In the genomic region with DNA sequence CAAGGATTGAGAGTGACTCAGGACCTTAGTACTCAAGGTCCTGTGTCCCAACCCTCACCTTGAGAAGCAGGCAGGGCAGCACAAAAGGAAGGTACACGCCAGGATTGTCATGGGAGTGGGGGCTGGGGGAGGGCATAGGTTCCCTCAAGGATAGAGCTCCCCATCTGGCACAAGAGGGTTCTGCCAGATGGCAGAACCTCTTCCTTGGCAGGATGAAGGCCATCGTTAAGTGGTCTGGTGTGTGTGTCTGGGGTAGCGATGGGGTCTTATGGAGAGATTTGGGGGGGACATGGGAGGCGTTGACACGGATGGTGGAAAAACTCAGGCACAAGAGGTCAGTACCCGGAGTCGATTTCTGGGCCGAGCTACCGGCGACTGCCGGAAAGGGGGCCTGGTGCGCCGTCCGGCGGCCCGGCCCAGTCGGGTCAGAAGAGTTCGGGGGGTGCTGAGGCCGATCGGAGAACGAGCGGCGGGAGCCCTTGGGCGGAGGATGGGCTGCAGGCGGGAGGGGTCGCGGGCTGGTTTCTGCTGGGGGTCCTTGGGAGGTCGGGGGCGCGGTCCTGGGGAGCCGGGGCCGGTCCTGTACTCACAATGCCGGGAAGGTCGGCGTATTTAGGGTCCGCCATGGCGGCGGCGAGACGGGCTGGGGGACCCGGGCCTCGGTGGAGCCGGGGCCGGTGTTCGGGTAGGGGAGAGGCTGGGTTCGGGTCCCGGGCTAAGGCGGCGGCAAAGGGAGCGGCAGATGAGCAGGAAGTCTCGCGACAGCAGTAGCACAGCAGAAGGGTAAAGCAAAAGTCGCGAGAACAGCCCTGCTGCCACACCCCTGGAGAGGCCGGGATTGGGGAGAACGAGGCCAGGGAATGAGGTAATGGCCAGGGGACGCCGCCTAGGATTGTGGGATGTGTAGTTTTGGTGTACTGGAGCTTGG, we compare ENCODE assay signal across 1 cellular context.
A peak's percentile ranks its signal among the peaks of the same experiment; 100 is the strongest.
TF ChIP-seq lines count a peak whose summit lies in the region.

Gene DCTN2, minus strand, starts transcription at position 755 of the 928 bp plus-strand sequence. Its CDS starts 129 bp downstream, at position 626.

TF ChIP-seq in HEK293, 187 proteins besides CTCF, POLR2A, EP300 and RAD21 (continued from another document):
- TF ChIP-seq, protein P1, sequence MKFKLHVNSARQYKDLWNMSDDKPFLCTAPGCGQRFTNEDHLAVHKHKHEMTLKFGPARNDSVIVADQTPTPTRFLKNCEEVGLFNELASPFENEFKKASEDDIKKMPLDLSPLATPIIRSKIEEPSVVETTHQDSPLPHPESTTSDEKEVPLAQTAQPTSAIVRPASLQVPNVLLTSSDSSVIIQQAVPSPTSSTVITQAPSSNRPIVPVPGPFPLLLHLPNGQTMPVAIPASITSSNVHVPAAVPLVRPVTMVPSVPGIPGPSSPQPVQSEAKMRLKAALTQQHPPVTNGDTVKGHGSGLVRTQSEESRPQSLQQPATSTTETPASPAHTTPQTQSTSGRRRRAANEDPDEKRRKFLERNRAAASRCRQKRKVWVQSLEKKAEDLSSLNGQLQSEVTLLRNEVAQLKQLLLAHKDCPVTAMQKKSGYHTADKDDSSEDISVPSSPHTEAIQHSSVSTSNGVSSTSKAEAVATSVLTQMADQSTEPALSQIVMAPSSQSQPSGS (tag by site-specific recombination; IDR thresholded peaks at IDR 0.05; ENCODE audit: low read depth) = peak; percentile 94
- TF ChIP-seq ZNF2 (tag by site-specific recombination; IDR thresholded peaks at IDR 0.05) (no peak; the same call in 1 of the 2 replicates), IKZF3 (tag by site-specific recombination; IDR thresholded peaks at IDR 0.05) (peak; percentile 81), ZBTB11 (tag by site-specific recombination; conservative IDR thresholded peaks at IDR 0.05; ENCODE audit: low read depth) (peak; percentile 68), ZNF707 (tag by site-specific recombination; IDR thresholded peaks at IDR 0.05) (no peak), HOXD13 (CRISPR knock-in tag; IDR thresholded peaks at IDR 0.05; ENCODE audit: borderline replicate concordance) (no peak), ZNF660 (tag by site-specific recombination; IDR thresholded peaks at IDR 0.05) (0 out of 2 replicates have a peak, but pooled peaks have one; percentile 8), FEZF1 (tag by site-specific recombination; IDR thresholded peaks at IDR 0.05) (no peak), ZNF621 (tag by site-specific recombination; IDR thresholded peaks at IDR 0.05) (no peak), KLF16 (tag by site-specific recombination; IDR thresholded peaks at IDR 0.05) (peak; percentile 97), GLIS1 (tag by site-specific recombination; IDR thresholded peaks at IDR 0.05) (peak; percentile 66), ZNF560 (tag by site-specific recombination; IDR thresholded peaks at IDR 0.05; ENCODE audit: borderline replicate concordance) (no peak), SP2 (tag by site-specific recombination; IDR thresholded peaks at IDR 0.05) (peak; percentile 78), SP3 (tag by site-specific recombination; IDR thresholded peaks at IDR 0.05) (peak; percentile 88), ZNF600 (tag by site-specific recombination; IDR thresholded peaks at IDR 0.05) (peak; percentile 23; the same call in 1 of the 2 replicates), YY2 (tag by site-specific recombination; IDR thresholded peaks at IDR 0.05) (peak; percentile 64), ZNF223 (tag by site-specific recombination; IDR thresholded peaks at IDR 0.05) (no peak), ZIC2 (tag by site-specific recombination; IDR thresholded peaks at IDR 0.05) (no peak), ZNF155 (tag by site-specific recombination; IDR thresholded peaks at IDR 0.05) (no peak)
- TF ChIP-seq, protein P2, sequence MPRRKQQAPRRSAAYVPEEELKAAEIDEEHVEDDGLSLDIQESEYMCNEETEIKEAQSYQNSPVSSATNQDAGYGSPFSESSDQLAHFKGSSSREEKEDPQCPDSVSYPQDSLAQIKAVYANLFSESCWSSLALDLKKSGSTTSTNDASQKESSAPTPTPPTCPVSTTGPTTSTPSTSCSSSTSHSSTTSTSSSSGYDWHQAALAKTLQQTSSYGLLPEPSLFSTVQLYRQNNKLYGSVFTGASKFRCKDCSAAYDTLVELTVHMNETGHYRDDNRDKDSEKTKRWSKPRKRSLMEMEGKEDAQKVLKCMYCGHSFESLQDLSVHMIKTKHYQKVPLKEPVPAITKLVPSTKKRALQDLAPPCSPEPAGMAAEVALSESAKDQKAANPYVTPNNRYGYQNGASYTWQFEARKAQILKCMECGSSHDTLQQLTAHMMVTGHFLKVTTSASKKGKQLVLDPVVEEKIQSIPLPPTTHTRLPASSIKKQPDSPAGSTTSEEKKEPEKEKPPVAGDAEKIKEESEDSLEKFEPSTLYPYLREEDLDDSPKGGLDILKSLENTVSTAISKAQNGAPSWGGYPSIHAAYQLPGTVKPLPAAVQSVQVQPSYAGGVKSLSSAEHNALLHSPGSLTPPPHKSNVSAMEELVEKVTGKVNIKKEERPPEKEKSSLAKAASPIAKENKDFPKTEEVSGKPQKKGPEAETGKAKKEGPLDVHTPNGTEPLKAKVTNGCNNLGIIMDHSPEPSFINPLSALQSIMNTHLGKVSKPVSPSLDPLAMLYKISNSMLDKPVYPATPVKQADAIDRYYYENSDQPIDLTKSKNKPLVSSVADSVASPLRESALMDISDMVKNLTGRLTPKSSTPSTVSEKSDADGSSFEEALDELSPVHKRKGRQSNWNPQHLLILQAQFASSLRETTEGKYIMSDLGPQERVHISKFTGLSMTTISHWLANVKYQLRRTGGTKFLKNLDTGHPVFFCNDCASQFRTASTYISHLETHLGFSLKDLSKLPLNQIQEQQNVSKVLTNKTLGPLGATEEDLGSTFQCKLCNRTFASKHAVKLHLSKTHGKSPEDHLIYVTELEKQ (tag by site-specific recombination; IDR thresholded peaks at IDR 0.05; ENCODE audit: borderline replicate concordance) = no peak
